Comparison of ENCODE assay signal across 8 cellular contexts in the genomic region with DNA sequence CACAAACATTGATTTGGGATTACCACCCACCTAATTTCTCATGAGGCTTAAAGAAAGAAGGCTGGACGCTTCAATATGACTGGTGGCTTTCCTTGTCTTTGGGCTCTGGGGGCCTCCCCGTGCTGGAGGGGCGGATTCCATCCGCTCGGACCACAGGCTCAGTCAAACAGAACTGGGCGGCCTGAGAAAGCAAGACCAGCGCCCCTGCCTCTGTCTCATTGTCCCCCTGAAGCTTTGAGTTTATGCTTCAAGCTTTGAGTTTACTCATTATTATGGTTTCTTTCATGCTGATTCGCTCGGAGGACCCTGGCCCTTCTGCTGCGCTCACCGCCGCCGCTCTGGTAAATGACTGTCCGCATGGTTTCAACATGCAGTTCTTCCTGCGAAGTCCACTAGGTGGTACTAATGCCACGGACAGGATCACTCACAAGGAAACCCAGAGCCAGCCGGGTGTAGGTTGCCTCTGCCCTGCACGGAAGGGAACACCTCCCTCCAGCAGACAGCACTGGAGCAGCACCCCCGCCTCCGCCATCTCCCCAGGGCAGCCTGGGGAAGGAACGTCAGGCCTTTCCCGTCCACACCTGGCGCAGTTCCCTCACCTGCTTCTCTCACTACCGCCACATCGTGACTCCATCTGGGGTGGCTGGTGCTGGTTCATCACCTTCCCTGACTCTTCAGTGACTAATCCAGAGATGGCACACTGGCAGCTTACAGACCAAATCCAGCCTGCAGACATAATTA. TPM values are rescaled to one million over a fixed set of nuclear protein-coding genes. Genes with fewer than 3 reads are reported as not detected.
DNase-seq lines count a peak whose midpoint lies in the region; ATAC-seq and TF ChIP-seq lines count a peak whose summit lies in the region.

No MANE protein-coding gene starts in this region.

- TF ChIP-seq CTCF in HL-60 (IDR thresholded peaks at IDR 0.05; ENCODE audit: insufficient read depth, low read length) (peak; percentile 43), cardiac fibroblast (IDR thresholded peaks at IDR 0.05; ENCODE audit: low read depth, low read length) (peak; percentile 77), smooth muscle cell (IDR thresholded peaks at IDR 0.05; ENCODE audit: borderline replicate concordance, insufficient read depth, poor library complexity, severe bottlenecking) (peak; percentile 56)

- no peak for ATAC-seq in GM18519 (IDR thresholded peaks at IDR 0.05; ENCODE audit: low FRiP score, unreplicated experiment)

- H3K4me3 ChIP-seq in HL-60 (replicated peaks; ENCODE audit: insufficient read depth, low read length) (no peak overlapping the region), cardiac fibroblast (replicated peaks in 1 of 2; ENCODE audit: low read depth in 2 of 2, low read length in 2 of 2) (peak overlapping the region; percentile 10 to 15), iPS-20b (ENCODE audit: low read length) (peak overlapping the region; percentile 66), smooth muscle cell (peak overlapping the region; percentile 34)

- H3K27me3 ChIP-seq in HL-60 (ENCODE audit: insufficient read depth, poor library complexity, severe bottlenecking) = no peaks in the 10 kb centered on the region
- H3K27me3 ChIP-seq in iPS-20b (ENCODE audit: insufficient read depth, low read length) = no peaks in the 10 kb centered on the region
- no peaks in the 10 kb centered on the region for H3K27me3 ChIP-seq in smooth muscle cell (ENCODE audit: low read depth)

- H3F3A ChIP-seq in smooth muscle cell (ENCODE audit: low read depth) = peaks cover 47% of the 10 kb centered on the region

- no peaks in the 10 kb centered on the region for H3K9me3 ChIP-seq in iPS-20b (ENCODE audit: insufficient read depth, low read depth, low read length)
- no peaks in the 10 kb centered on the region for H3K9me3 ChIP-seq in smooth muscle cell (replicated peaks; ENCODE audit: low read depth)

- no peaks in the 10 kb centered on the region for H3K79me2 ChIP-seq in smooth muscle cell (ENCODE audit: low read depth)

- H4K20me1 ChIP-seq in smooth muscle cell (ENCODE audit: low read depth) = peaks cover 55% of the 10 kb centered on the region

- H3K36me3 ChIP-seq in iPS-20b (ENCODE audit: insufficient read depth, low read depth, low read length) (peaks cover 31% of the 10 kb centered on the region), smooth muscle cell (ENCODE audit: low read depth) (no peaks in the 10 kb centered on the region)

- H3K4me2 ChIP-seq in smooth muscle cell = peak overlapping the region; percentile 80

- H2AFZ ChIP-seq in smooth muscle cell (ENCODE audit: low read depth) = no peak overlapping the region

- peak overlapping the region; percentile 83 for H3K9ac ChIP-seq in iPS-20b (ENCODE audit: low read depth, low read length)
- H3K9ac ChIP-seq in smooth muscle cell (ENCODE audit: low read depth) = no peak overlapping the region

- DNase-seq in COR-L47 (lab: John Stamatoyannopoulos, UW) = peak; percentile 67
- DNase-seq in HL-60 (ENCODE audit: low read depth in 1 of 2, low spot score in 1 of 2) = peak in 1 of 2 experiments; percentile 39
- peak; percentile 94 for DNase-seq in NCI-H82 treated with DMSO at 0.1 percent for 48 hours (lab: John Stamatoyannopoulos, UW; ENCODE audit: unreplicated experiment)
- DNase-seq in cardiac fibroblast (ENCODE audit: low read depth in 2 of 2) = peak; percentile 79 to 87
- peak; percentile 27 for DNase-seq in smooth muscle cell (lab: John Stamatoyannopoulos, UW; ENCODE audit: unreplicated experiment)
- DNase-seq in effector CD4-positive, alpha-beta T cell = no peak

- H3K4me1 ChIP-seq in iPS-20b (ENCODE audit: insufficient read depth, low read length) = peaks cover 20% of the 10 kb centered on the region
- peaks cover 11% of the 10 kb centered on the region for H3K4me1 ChIP-seq in smooth muscle cell (ENCODE audit: low read depth)

- WGBS in smooth muscle cell (ENCODE audit: low lambda C conversion rate) = 9% methylated on average over 25 of the region's 25 CpGs

- H3K27ac ChIP-seq in HL-60 (replicated peaks) = no peak overlapping the region
- no peak overlapping the region for H3K27ac ChIP-seq in iPS-20b (ENCODE audit: low read length)
- peak overlapping the region; percentile 65 for H3K27ac ChIP-seq in smooth muscle cell (ENCODE audit: low read depth)

RNA-seq across cellular contexts. Expression of a gene that starts 13.2 kb away (rescaled TPM):
- total RNA-seq in smooth muscle cell = 21.0 and 21.6 TPM in 2 replicates
- 26.1 and 36.0 TPM in 2 replicates for polyA plus RNA-seq in smooth muscle cell

RNA-seq across cellular contexts. Expression of a gene that starts 34.2 kb away (rescaled TPM):
- total RNA-seq in smooth muscle cell = 462 and 556 TPM in 2 replicates
- 280 and 356 TPM in 2 replicates for polyA plus RNA-seq in smooth muscle cell
